In genomic region chr10:118569882-118570252, GRCh38 we compare ENCODE assay signal across 2 cellular contexts.
A peak's percentile ranks its signal among the peaks of the same experiment; 100 is the strongest.
TF ChIP-seq lines count a peak whose summit lies in the region.

No MANE protein-coding gene starts in this region.

TF ChIP-seq in liver, 16 proteins besides CTCF, POLR2A, EP300 and RAD21 (continued from another document):
- TF ChIP-seq REST (IDR thresholded peaks at IDR 0.05) (no peak), YY1 (IDR thresholded peaks at IDR 0.05) (no peak), SP1 (IDR thresholded peaks at IDR 0.05) (peak; percentile 23)

TF ChIP-seq in HepG2, 621 proteins besides CTCF, POLR2A, EP300 and RAD21:
- TF ChIP-seq ZNF503 (CRISPR knock-in tag; IDR thresholded peaks at IDR 0.05) (no peak), CAMTA2 (CRISPR knock-in tag; IDR thresholded peaks at IDR 0.05; ENCODE audit: borderline replicate concordance) (no peak), ZNF547 (CRISPR knock-in tag; IDR thresholded peaks at IDR 0.05) (no peak), ZNF709 (CRISPR knock-in tag; IDR thresholded peaks at IDR 0.05) (no peak), HOXA5 (CRISPR knock-in tag; IDR thresholded peaks at IDR 0.05) (no peak), ESRRA (CRISPR knock-in tag; IDR thresholded peaks at IDR 0.05; ENCODE audit: low read depth) (no peak), ZNF350 (CRISPR knock-in tag; IDR thresholded peaks at IDR 0.05; ENCODE audit: borderline replicate concordance, low read depth) (no peak), DPF2 (CRISPR knock-in tag; IDR thresholded peaks at IDR 0.05; ENCODE audit: borderline replicate concordance, low read depth) (no peak), FIP1L1 (IDR thresholded peaks at IDR 0.05; ENCODE audit: borderline replicate concordance, insufficient read depth, low read depth, low read length) (no peak), ZBTB38 (CRISPR knock-in tag; IDR thresholded peaks at IDR 0.05) (no peak), FOXP1 (IDR thresholded peaks at IDR 0.05) (no peak), FOXP1 (CRISPR knock-in tag; IDR thresholded peaks at IDR 0.05) (no peak), ZNF597 (CRISPR knock-in tag; IDR thresholded peaks at IDR 0.05) (no peak), NRL (CRISPR knock-in tag; IDR thresholded peaks at IDR 0.05; ENCODE audit: borderline replicate concordance) (no peak), ATF4 (CRISPR knock-in tag; IDR thresholded peaks at IDR 0.05) (no peak), CEBPG (CRISPR knock-in tag; IDR thresholded peaks at IDR 0.05) (no peak), TCF12 (IDR thresholded peaks at IDR 0.05) (no peak), TCF12 (CRISPR knock-in tag; IDR thresholded peaks at IDR 0.05) (no peak)
